In genomic region chr19:19120308-19121156, GRCh38 we compare ENCODE assay signal across 9 cellular contexts. TPM values are rescaled to one million over a fixed set of nuclear protein-coding genes. Genes with fewer than 3 reads are reported as not detected.
A peak's percentile ranks its signal among the peaks of the same experiment; 100 is the strongest.
DNase-seq lines count a peak whose midpoint lies in the region; ATAC-seq and TF ChIP-seq lines count a peak whose summit lies in the region.
"Had no signal": no experiment of that assay in that cellular context is flagged by ENCODE, and none has a peak within 500 bp of the region (broad histone marks: within the 10 kb centered on the region; RNA-seq: fewer than 3 reads in every experiment).

No MANE protein-coding gene starts in this region.

- CTCF ChIA-PET in HEK293T (lab: Yijun Ruan, JAX) = no interaction called here

- peak overlapping the region; percentile 52 for H3K27ac ChIP-seq in 22Rv1
- H3K27ac ChIP-seq: tibial nerve had no signal

- H3K27me3 Mint-ChIP-seq in activated naive CD8-positive, alpha-beta T cell treated with anti-CD3 and anti-CD28 coated beads, Interleukin-2, amount 10 ng/mL, durations not matched to agents 7 days and 5 days = no peaks in the 10 kb centered on the region

- POLR2A ChIA-PET in HEK293T (lab: Yijun Ruan, JAX) = no interaction called here
- POLR2A ChIA-PET in activated naive CD8-positive, alpha-beta T cell treated with anti-CD3 and anti-CD28 coated beads, Interleukin-2, amount 10 ng/mL, durations not matched to agents 7 days and 5 days (lab: Charles Lee) = no interaction called here

- no peak overlapping the region for H3K4me3 Mint-ChIP-seq in activated naive CD8-positive, alpha-beta T cell treated with anti-CD3 and anti-CD28 coated beads, Interleukin-2, amount 10 ng/mL, durations not matched to agents 7 days and 5 days

- H3K9me3 Mint-ChIP-seq in activated naive CD8-positive, alpha-beta T cell treated with anti-CD3 and anti-CD28 coated beads, Interleukin-2, amount 10 ng/mL, durations not matched to agents 7 days and 5 days = peaks cover 7% of the 10 kb centered on the region

- no peak for TF ChIP-seq CTCF in 22Rv1 (IDR thresholded peaks at IDR 0.05)

- no peaks in the 10 kb centered on the region for H3K4me1 Mint-ChIP-seq in activated naive CD8-positive, alpha-beta T cell treated with anti-CD3 and anti-CD28 coated beads, Interleukin-2, amount 10 ng/mL, durations not matched to agents 7 days and 5 days

- DNase-seq in HEK293T (ENCODE audit: extremely low spot score) (peak; percentile 95), islet precursor cell (peak; percentile 100), GF-D8 (lab: John Stamatoyannopoulos, UW) (no peak)
- no peak for DNase-seq in activated naive CD8-positive, alpha-beta T cell treated with anti-CD3 and anti-CD28 coated beads, Interleukin-2, amount 10 ng/mL, durations not matched to agents 7 days and 5 days

- peaks cover 13% of the 10 kb centered on the region for H3K36me3 Mint-ChIP-seq in activated naive CD8-positive, alpha-beta T cell treated with anti-CD3 and anti-CD28 coated beads, Interleukin-2, amount 10 ng/mL, durations not matched to agents 7 days and 5 days

- ATAC-seq in activated naive CD8-positive, alpha-beta T cell treated with anti-CD3 and anti-CD28 coated beads, Interleukin-2, amount 10 ng/mL, durations not matched to agents 7 days and 5 days (ENCODE audit: low read depth) = peak; percentile 49
- no peak for ATAC-seq in GM21381 (IDR thresholded peaks at IDR 0.05; ENCODE audit: unreplicated experiment)
- no peak for ATAC-seq in GM21447 (IDR thresholded peaks at IDR 0.05; ENCODE audit: unreplicated experiment)
- ATAC-seq in GM18858 (IDR thresholded peaks at IDR 0.05; ENCODE audit: unreplicated experiment) = no peak

- H3K27ac Mint-ChIP-seq in activated naive CD8-positive, alpha-beta T cell treated with anti-CD3 and anti-CD28 coated beads, Interleukin-2, amount 10 ng/mL, durations not matched to agents 7 days and 5 days = no peak overlapping the region

TF ChIP-seq in HEK293T, 16 proteins besides CTCF, POLR2A, EP300 and RAD21:
- TF ChIP-seq FOXM1 (IDR thresholded peaks at IDR 0.05; ENCODE audit: borderline replicate concordance) (no peak), TARDBP (IDR thresholded peaks at IDR 0.05) (no peak), NFRKB (IDR thresholded peaks at IDR 0.05) (no peak), SP1 (IDR thresholded peaks at IDR 0.05) (no peak), BHLHE40 (IDR thresholded peaks at IDR 0.05; ENCODE audit: borderline replicate concordance) (no peak), FOXK2 (IDR thresholded peaks at IDR 0.05) (no peak), ELF4 (IDR thresholded peaks at IDR 0.05) (no peak), FOXA1 (IDR thresholded peaks at IDR 0.05) (no peak), ZNF384 (IDR thresholded peaks at IDR 0.05) (no peak), HDGF (IDR thresholded peaks at IDR 0.05; ENCODE audit: borderline replicate concordance) (no peak), LEF1 (IDR thresholded peaks at IDR 0.05; ENCODE audit: borderline replicate concordance) (no peak), L3MBTL2 (conservative IDR thresholded peaks at IDR 0.05) (no peak), CTBP1 (IDR thresholded peaks at IDR 0.05; ENCODE audit: borderline replicate concordance) (no peak), SUZ12 (IDR thresholded peaks at IDR 0.05) (no peak), ARNT (IDR thresholded peaks at IDR 0.05) (no peak)
- TF ChIP-seq, protein P1, sequence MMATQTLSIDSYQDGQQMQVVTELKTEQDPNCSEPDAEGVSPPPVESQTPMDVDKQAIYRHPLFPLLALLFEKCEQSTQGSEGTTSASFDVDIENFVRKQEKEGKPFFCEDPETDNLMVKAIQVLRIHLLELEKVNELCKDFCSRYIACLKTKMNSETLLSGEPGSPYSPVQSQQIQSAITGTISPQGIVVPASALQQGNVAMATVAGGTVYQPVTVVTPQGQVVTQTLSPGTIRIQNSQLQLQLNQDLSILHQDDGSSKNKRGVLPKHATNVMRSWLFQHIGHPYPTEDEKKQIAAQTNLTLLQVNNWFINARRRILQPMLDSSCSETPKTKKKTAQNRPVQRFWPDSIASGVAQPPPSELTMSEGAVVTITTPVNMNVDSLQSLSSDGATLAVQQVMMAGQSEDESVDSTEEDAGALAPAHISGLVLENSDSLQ (IDR thresholded peaks at IDR 0.05) = no peak

RNA-seq across cellular contexts. Expression of gene TMEM161A, which starts 17.7 kb away (rescaled TPM):
- 10 to 100 TPM; 25.8 to 30.5 TPM for total RNA-seq in activated naive CD8-positive, alpha-beta T cell treated with anti-CD3 and anti-CD28 coated beads, Interleukin-2, amount 10 ng/mL, durations not matched to agents 7 days and 5 days

RNA-seq across cellular contexts. Expression of gene MEF2B, which starts 49.5 kb away (rescaled TPM):
- 1 to 10 TPM; 5.2 TPM for total RNA-seq in activated naive CD8-positive, alpha-beta T cell treated with anti-CD3 and anti-CD28 coated beads, Interleukin-2, amount 10 ng/mL, durations not matched to agents 7 days and 5 days

RNA-seq across cellular contexts. Expression of gene SLC25A42, which starts 56.7 kb away (rescaled TPM):
- 10 to 100 TPM; 20.4 to 22.0 TPM for total RNA-seq in activated naive CD8-positive, alpha-beta T cell treated with anti-CD3 and anti-CD28 coated beads, Interleukin-2, amount 10 ng/mL, durations not matched to agents 7 days and 5 days

Comparison
In these comparisons a context has a peak if more than half of its experiments do, and no peak if none do; other contexts are left out.
1. DNase-seq: peak in HEK293T (single experiment) and islet precursor cell (single experiment); none in activated naive CD8-positive, alpha-beta T cell treated with anti-CD3 and anti-CD28 coated beads, Interleukin-2, amount 10 ng/mL, durations not matched to agents 7 days and 5 days (single experiment) and GF-D8 (single experiment).